In genomic region chr3:181358060-181358459, GRCh38 we compare ENCODE assay signal across 18 cellular contexts.
"Had no signal": no experiment of that assay in that cellular context is flagged by ENCODE, and none has a peak within 500 bp of the region (broad histone marks: within the 10 kb centered on the region; RNA-seq: fewer than 3 reads in every experiment).

No MANE protein-coding gene starts in this region.

- H3K4me3 ChIP-seq: ascending aorta, neural progenitor cell, sigmoid colon, smooth muscle cell, stomach, suprapubic skin, transverse colon had no signal

- H3K4me1 ChIP-seq: ascending aorta, neural progenitor cell, stomach, suprapubic skin, transverse colon had no signal

- H3K27ac ChIP-seq: ascending aorta, epithelial cell of prostate, neural progenitor cell, sigmoid colon, stomach, suprapubic skin, transverse colon had no signal

- H3K9ac ChIP-seq: neural progenitor cell had no signal

- H3K9me3 ChIP-seq: ascending aorta, sigmoid colon, stomach, suprapubic skin, transverse colon had no signal

- H3K36me3 ChIP-seq: ascending aorta, neural progenitor cell, sigmoid colon, stomach, suprapubic skin, transverse colon had no signal

- H3K4me2 ChIP-seq: neural progenitor cell, smooth muscle cell had no signal

- DNase-seq: activated CD4-positive, alpha-beta T cell treated with anti-CD3 and anti-CD28 coated beads for 1 hour; activated CD4-positive, alpha-beta T cell treated with anti-CD3 and anti-CD28 coated beads, Interleukin-2, amount 50 U/mL, for 1 hour; activated CD8-positive, alpha-beta T cell treated with anti-CD3 and anti-CD28 coated beads, Interleukin-2, amount 10 ng/mL, durations not matched to agents 7 days and 5 days; cortex of kidney; endodermal cell; left colon; naive thymus-derived CD8-positive, alpha-beta T cell; posterior cingulate gyrus; sigmoid colon; stimulated activated CD4-positive, alpha-beta T cell treated with anti-CD3 and anti-CD28 coated beads, Interleukin-15, amount 100 ng/mL, for 24 hours; stomach; transverse colon had no signal

- H3K27me3 ChIP-seq: ascending aorta, neural progenitor cell, sigmoid colon, stomach, suprapubic skin, transverse colon had no signal

- ATAC-seq: activated CD8-positive, alpha-beta T cell treated with anti-CD3 and anti-CD28 coated beads, Interleukin-2, amount 10 ng/mL, durations not matched to agents 7 days and 5 days; left colon; naive thymus-derived CD8-positive, alpha-beta T cell; stimulated activated memory B cell treated with anti-CD40 and anti-IgM and Interleukin-4, amounts not matched to agents 10 μg/mL and 1 μg/mL and 100 μg/mL, for 72 hours had no signal
